Comparison of ENCODE assay signal across 11 cellular contexts in genomic region chr12:111436811-111437210, GRCh38. TPM values are rescaled to one million over a fixed set of nuclear protein-coding genes. Genes with fewer than 3 reads are reported as not detected.
DNase-seq lines count a peak whose midpoint lies in the region; FAIRE-seq and TF ChIP-seq lines count a peak whose summit lies in the region.
"Had no signal": no experiment of that assay in that cellular context is flagged by ENCODE, and none has a peak within 500 bp of the region (broad histone marks: within the 10 kb centered on the region; RNA-seq: fewer than 3 reads in every experiment).

No MANE protein-coding gene starts in this region.

- H3K27me3 ChIP-seq in CD4-positive, alpha-beta memory T cell (ENCODE audit: insufficient read depth, low read length), result no peaks in the 10 kb centered on the region
- H3K27me3 ChIP-seq in WERI-Rb-1 (ENCODE audit: insufficient read depth, low read depth, severe bottlenecking), result no peaks in the 10 kb centered on the region
- no peaks in the 10 kb centered on the region for H3K27me3 ChIP-seq in ovary
- H3K27me3 ChIP-seq: gastroesophageal sphincter had no signal

- peaks cover 67 to 98% (median 83%) of the 10 kb centered on the region in 4 donors for H3K4me1 Mint-ChIP-seq in CD4-positive, alpha-beta memory T cell
- H3K4me1 Mint-ChIP-seq in dendritic cell treated with granulocyte-macrophage colony-stimulating factor and Interleukin-4, amounts not matched to agents 40 ng/mL and 50 ng/mL, for 4 days (ENCODE audit: low read depth), result peaks cover 98% of the 10 kb centered on the region
- H3K4me1 Mint-ChIP-seq in neural crest cell, result peaks cover 43% of the 10 kb centered on the region

- intact Hi-C loops in CD4-positive, alpha-beta memory T cell (cut with micrococcal nuclease), result no loop called here
- intact Hi-C loops in dendritic cell treated with granulocyte-macrophage colony-stimulating factor and Interleukin-4, amounts not matched to agents 40 ng/mL and 50 ng/mL, for 4 days (cut with micrococcal nuclease), result no loop called here
- intact Hi-C loops in ovary (cut with DNase I), result no loop called here

- no peak for TF ChIP-seq CTCF in neural crest cell (conservative IDR thresholded peaks at IDR 0.05)
- TF ChIP-seq CTCF in WERI-Rb-1 (IDR thresholded peaks at IDR 0.05; ENCODE audit: low read depth, low read length), result no peak
- TF ChIP-seq CTCF in ovary (IDR thresholded peaks at IDR 0.05), result no peak
- no peak for TF ChIP-seq CTCF in D721Med (IDR thresholded peaks at IDR 0.05; ENCODE audit: insufficient read depth, missing control alignments)

- no peak for FAIRE-seq in D721Med (lab: Jason Lieb, UNC)

- POLR2A ChIA-PET in CD4-positive, alpha-beta memory T cell (lab: Charles Lee; ENCODE audit: partially characterized antibody), result interaction anchor here (1.5 to 27.1 kb wide), 2 partner anchors 12 to 30 kb away, joined by 3 to 683 read pairs; partner anchors contain the start of gene SH2B3

- H3K4me1 ChIP-seq in CD4-positive, alpha-beta memory T cell (ENCODE audit: insufficient read depth, low read length), result peaks cover 96% of the 10 kb centered on the region
- H3K4me1 ChIP-seq in ovary (ENCODE audit: insufficient read depth), result peaks cover 15% of the 10 kb centered on the region

- H3K36me3 ChIP-seq in CD4-positive, alpha-beta memory T cell (ENCODE audit: insufficient read depth, low read length), result no peaks in the 10 kb centered on the region
- peaks cover 24% of the 10 kb centered on the region for H3K36me3 ChIP-seq in KOPT-K1 (ENCODE audit: insufficient read depth, low read length)
- no peaks in the 10 kb centered on the region for H3K36me3 ChIP-seq in WERI-Rb-1
- no peaks in the 10 kb centered on the region for H3K36me3 ChIP-seq in ovary

- H3K9me3 Mint-ChIP-seq in CD4-positive, alpha-beta memory T cell, result no peaks in the 10 kb centered on the region
- no peaks in the 10 kb centered on the region for H3K9me3 Mint-ChIP-seq in dendritic cell treated with granulocyte-macrophage colony-stimulating factor and Interleukin-4, amounts not matched to agents 40 ng/mL and 50 ng/mL, for 4 days
- H3K9me3 Mint-ChIP-seq in neural crest cell, result no peaks in the 10 kb centered on the region

- in situ Hi-C loops in KBM-7 (cut with MboI; ENCODE audit: low pct_unique_long_range_greater_than_20kb, low sequenced_read_pairs), result no loop called here

- H3K36me3 Mint-ChIP-seq in CD4-positive, alpha-beta memory T cell, result peaks cover 5 to 30% of the 10 kb centered on the region in 2 donors
- peaks cover 97% of the 10 kb centered on the region for H3K36me3 Mint-ChIP-seq in dendritic cell treated with granulocyte-macrophage colony-stimulating factor and Interleukin-4, amounts not matched to agents 40 ng/mL and 50 ng/mL, for 4 days (ENCODE audit: low read depth)
- no peaks in the 10 kb centered on the region for H3K36me3 Mint-ChIP-seq in neural crest cell (ENCODE audit: low read depth)

- no peak for TF ChIP-seq EP300 in ovary (IDR thresholded peaks at IDR 0.05)

- CTCF ChIA-PET in CD4-positive, alpha-beta memory T cell (lab: Charles Lee; ENCODE audit: partially characterized antibody), result interaction anchor here (1.9 to 7.1 kb wide), 2 partner anchors 13 to 32 kb away, joined by 8 to 99 read pairs; no protein-coding TSS in a partner anchor

- TF ChIP-seq POLR2A in ovary (IDR thresholded peaks at IDR 0.05), result no peak

- peak overlapping the region; percentile 11 to 91 (median 62) for H3K4me3 Mint-ChIP-seq in CD4-positive, alpha-beta memory T cell
- H3K4me3 Mint-ChIP-seq in dendritic cell treated with granulocyte-macrophage colony-stimulating factor and Interleukin-4, amounts not matched to agents 40 ng/mL and 50 ng/mL, for 4 days, result no peak overlapping the region
- peak overlapping the region; percentile 19 for H3K4me3 Mint-ChIP-seq in neural crest cell

- no peak for DNase-seq in CD4-positive, alpha-beta memory T cell
- no peak for DNase-seq in neural crest cell (ENCODE audit: low read depth, low spot score)
- no peak for DNase-seq in KBM-7
- DNase-seq in WERI-Rb-1, result no peak
- no peak for DNase-seq in ovary
- DNase-seq in D721Med (ENCODE audit: insufficient read length, low spot score), result no peak
- DNase-seq: activated T-cell treated with anti-CD3 and anti-CD28 coated beads, Interleukin-2, amount 50 U/mL, for 1 hour; NCI-H187 treated with DMSO at 0.1 percent for 48 hours had no signal

- H3K9me3 ChIP-seq in CD4-positive, alpha-beta memory T cell (ENCODE audit: control insufficient read depth in 1 of 2, low read length in 2 of 2), result no peaks in the 10 kb centered on the region
- H3K9me3 ChIP-seq in KOPT-K1 (ENCODE audit: insufficient read depth, low read length, poor library complexity, severe bottlenecking), result no peaks in the 10 kb centered on the region
- H3K9me3 ChIP-seq in WERI-Rb-1 (ENCODE audit: severe bottlenecking), result no peaks in the 10 kb centered on the region
- H3K9me3 ChIP-seq in ovary, result no peaks in the 10 kb centered on the region
- H3K9me3 ChIP-seq: gastroesophageal sphincter had no signal

- no peak overlapping the region for H3K4me3 ChIP-seq in CD4-positive, alpha-beta memory T cell (ENCODE audit: low read length in 2 of 2)
- H3K4me3 ChIP-seq in WERI-Rb-1 (ENCODE audit: low read depth, low read length) (no peak overlapping the region), ovary (no peak overlapping the region)
- H3K4me3 ChIP-seq: gastroesophageal sphincter had no signal

- peak overlapping the region; percentile 98 to 100 (median 99) for H3K27ac Mint-ChIP-seq in CD4-positive, alpha-beta memory T cell
- peak overlapping the region; percentile 68 for H3K27ac Mint-ChIP-seq in dendritic cell treated with granulocyte-macrophage colony-stimulating factor and Interleukin-4, amounts not matched to agents 40 ng/mL and 50 ng/mL, for 4 days
- no peak overlapping the region for H3K27ac Mint-ChIP-seq in neural crest cell (ENCODE audit: unreplicated experiment)

- WGBS in ovary, 3 donors, result 73 to 75% (median 75%) methylated on average over 4 of the region's 4 CpGs

- H3K27me3 Mint-ChIP-seq in CD4-positive, alpha-beta memory T cell, result no peaks in the 10 kb centered on the region
- H3K27me3 Mint-ChIP-seq in dendritic cell treated with granulocyte-macrophage colony-stimulating factor and Interleukin-4, amounts not matched to agents 40 ng/mL and 50 ng/mL, for 4 days, result no peaks in the 10 kb centered on the region
- H3K27me3 Mint-ChIP-seq in neural crest cell (ENCODE audit: low read depth), result no peaks in the 10 kb centered on the region

- H3K27ac ChIP-seq in CD4-positive, alpha-beta memory T cell (ENCODE audit: low read depth, low read length), result peak overlapping the region; percentile 98
- H3K27ac ChIP-seq in KOPT-K1 (ENCODE audit: low read depth, low read length, poor library complexity, severe bottlenecking), result peak overlapping the region; percentile 67
- H3K27ac ChIP-seq in WERI-Rb-1, result no peak overlapping the region
- H3K27ac ChIP-seq in ovary, result no peak overlapping the region

RNA-seq across cellular contexts. Expression of gene SH2B3, which starts 31.1 kb away (rescaled TPM):
- 10 to 100 TPM; 25.3 to 28.2 TPM for total RNA-seq in CD4-positive, alpha-beta memory T cell
- polyA plus RNA-seq in CD4-positive, alpha-beta memory T cell, result 10 to 100 TPM in 1 of 2 donors, 1 to 10 TPM in 1; 4.2 to 14.2 TPM
- total RNA-seq in neural crest cell (11.3 and 11.8 TPM in 2 replicates), ovary (10 to 100 TPM in 5 of 7 donors, 1 to 10 TPM in 2; 8.6 to 24.0 (median 14.3) TPM)
- polyA plus RNA-seq in ovary, result 10 to 100 TPM in 1 of 2 donors, 1 to 10 TPM in 1; 7.2 to 22.0 TPM

Comparison
In these comparisons a context has a peak if more than half of its experiments do, and no peak if none do; other contexts are left out.
1. H3K27ac ChIP-seq: peak in CD4-positive, alpha-beta memory T cell (single experiment) and KOPT-K1 (single experiment); none in WERI-Rb-1 (single experiment) and ovary (0 of 2).